In genomic region chr1:112542206-112542973, GRCh38 we compare ENCODE assay signal across 26 cellular contexts.
"Had no signal": no experiment of that assay in that cellular context is flagged by ENCODE, and none has a peak within 500 bp of the region (broad histone marks: within the 10 kb centered on the region; RNA-seq: fewer than 3 reads in every experiment).

No MANE protein-coding gene starts in this region.

- H3K4me1 Mint-ChIP-seq: central memory CD8-positive, alpha-beta T cell; memory B cell; neural crest cell; T-cell had no signal

- H3K27me3 Mint-ChIP-seq: central memory CD8-positive, alpha-beta T cell; memory B cell; stimulated activated naive CD8-positive, alpha-beta T cell treated with anti-CD3 and anti-CD28 coated beads, Interleukin-15, Interleukin-2, amounts not matched to agents 100 ng/mL and 50 ng/mL, for 24 hours; T-cell had no signal

- H3K9me3 Mint-ChIP-seq: activated naive CD4-positive, alpha-beta T cell treated with anti-CD3 and anti-CD28 coated beads, Interleukin-2, amount 50 U/mL, for 72 hours; central memory CD8-positive, alpha-beta T cell; memory B cell; neural crest cell; stimulated activated naive CD8-positive, alpha-beta T cell treated with anti-CD3 and anti-CD28 coated beads, Interleukin-15, Interleukin-2, amounts not matched to agents 100 ng/mL and 50 ng/mL, for 24 hours; T-cell had no signal

- FAIRE-seq: colon, islet of Langerhans, TTC549 had no signal

- H3K27ac ChIP-seq: breast epithelium, prostate gland, right atrium auricular region, tibial artery, WERI-Rb-1 had no signal

- H3K36me3 Mint-ChIP-seq: activated naive CD4-positive, alpha-beta T cell treated with anti-CD3 and anti-CD28 coated beads, Interleukin-2, amount 50 U/mL, for 72 hours had no signal

- H3K27ac Mint-ChIP-seq: activated naive CD4-positive, alpha-beta T cell treated with anti-CD3 and anti-CD28 coated beads, Interleukin-2, amount 50 U/mL, for 72 hours; memory B cell; stimulated activated naive CD8-positive, alpha-beta T cell treated with anti-CD3 and anti-CD28 coated beads, Interleukin-15, Interleukin-2, amounts not matched to agents 100 ng/mL and 50 ng/mL, for 24 hours; T-cell had no signal

- H3K4me3 Mint-ChIP-seq: central memory CD8-positive, alpha-beta T cell; memory B cell; neural crest cell; stimulated activated naive CD8-positive, alpha-beta T cell treated with anti-CD3 and anti-CD28 coated beads, Interleukin-15, Interleukin-2, amounts not matched to agents 100 ng/mL and 50 ng/mL, for 24 hours; T-cell had no signal

- H3K4me3 ChIP-seq: breast epithelium, mucosa of descending colon, prostate gland, right atrium auricular region, tibial artery had no signal

- DNase-seq: activated CD4-positive, alpha-beta T cell treated with anti-CD3 and anti-CD28 coated beads, Interleukin-2, amount 50 U/mL, for 1 hour; activated CD4-positive, CD25-positive, alpha-beta regulatory T cell treated with anti-CD3 and anti-CD28 coated beads, Interleukin-2, amount 50 U/mL, for 72 hours; activated T-cell treated with anti-CD3 and anti-CD28 coated beads, Interleukin-2, amount 50 U/mL, for 1 hour; aorta; effector memory CD4-positive, alpha-beta T cell; glutamatergic neuron; hippocampal formation; left colon; mucosa of descending colon; stimulated activated CD4-positive, alpha-beta T cell treated with anti-CD3 and anti-CD28 coated beads, Interleukin-12 subunit alpha, Interleukin-12 subunit beta, amount 100 ng/mL, for 4 hours; stimulated activated CD4-positive, alpha-beta T cell treated with anti-CD3 and anti-CD28 coated beads, Interleukin-4, amount 100 ng/mL, for 4 hours; substantia nigra; T-cell; tibial artery; WERI-Rb-1 had no signal
